Comparison of ENCODE assay signal across 15 cellular contexts in genomic region chr12:53068811-53069585, GRCh38. TPM values are rescaled to one million over a fixed set of nuclear protein-coding genes. Genes with fewer than 3 reads are reported as not detected.
DNase-seq lines count a peak whose midpoint lies in the region; ATAC-seq and TF ChIP-seq lines count a peak whose summit lies in the region.
"Had no signal": no experiment of that assay in that cellular context is flagged by ENCODE, and none has a peak within 500 bp of the region (broad histone marks: within the 10 kb centered on the region; RNA-seq: fewer than 3 reads in every experiment).

No MANE protein-coding gene starts in this region.

- no peak overlapping the region for H3K27ac ChIP-seq in endodermal cell (ENCODE audit: low read depth, low read length)
- H3K27ac ChIP-seq in suprapubic skin = peak overlapping the region; percentile 78
- H3K27ac ChIP-seq: pancreas had no signal

- no peak overlapping the region for H3K4me3 ChIP-seq in endodermal cell (ENCODE audit: low read length)
- no peak overlapping the region for H3K4me3 ChIP-seq in suprapubic skin
- H3K4me3 ChIP-seq: body of pancreas, lung, pancreas had no signal

- peaks cover 21% of the 10 kb centered on the region for H3K36me3 ChIP-seq in endodermal cell (ENCODE audit: control insufficient read depth, insufficient read depth, low read length)
- H3K36me3 ChIP-seq in suprapubic skin = peaks cover 43% of the 10 kb centered on the region

- CTCF ChIA-PET in T-cell (lab: Charles Lee) = interaction anchor here in 1 of 2 donors (0.5 to 3.8 kb wide), 2 partner anchors 29 to 354 kb away, joined by 4 to 25 read pairs; partner anchors contain the start of gene IGFBP6

- no peak overlapping the region for H3K9ac ChIP-seq in endodermal cell (ENCODE audit: extremely low read depth, low read length, poor library complexity, severe bottlenecking)

- no peaks in the 10 kb centered on the region for H3K27me3 ChIP-seq in endodermal cell (ENCODE audit: control insufficient read depth, insufficient read depth, low read length, poor library complexity, severe bottlenecking)
- H3K27me3 ChIP-seq in suprapubic skin = no peaks in the 10 kb centered on the region
- H3K27me3 ChIP-seq: body of pancreas, pancreas had no signal

- peak overlapping the region; percentile 27 to 28 for H3K27ac Mint-ChIP-seq in T-cell
- peak overlapping the region; percentile 39 for H3K27ac Mint-ChIP-seq in endodermal cell
- H3K27ac Mint-ChIP-seq: activated T-cell treated with anti-CD3 and anti-CD28 coated beads, Interleukin-2, amount 50 U/mL, for 72 hours; CD8-positive, alpha-beta T cell had no signal

- H3K9me3 Mint-ChIP-seq in T-cell = no peaks in the 10 kb centered on the region
- H3K9me3 Mint-ChIP-seq in endodermal cell = no peaks in the 10 kb centered on the region
- H3K9me3 Mint-ChIP-seq: activated T-cell treated with anti-CD3 and anti-CD28 coated beads, Interleukin-2, amount 50 U/mL, for 72 hours; CD8-positive, alpha-beta T cell had no signal

- H3K9me3 ChIP-seq in endodermal cell (ENCODE audit: control insufficient read depth, low read length) = no peaks in the 10 kb centered on the region
- H3K9me3 ChIP-seq in suprapubic skin = no peaks in the 10 kb centered on the region
- H3K9me3 ChIP-seq: body of pancreas, pancreas had no signal

- H3K36me3 Mint-ChIP-seq in T-cell (peaks cover 42% of the 10 kb centered on the region), endodermal cell (ENCODE audit: low read depth) (peaks cover 32% of the 10 kb centered on the region)

- H3K4me1 Mint-ChIP-seq in T-cell (peaks cover 16 to 24% (median 20%) of the 10 kb centered on the region in 3 donors), endodermal cell (peaks cover 38% of the 10 kb centered on the region)

- ATAC-seq in T-cell (replicated peaks in 1 of 4) (no peak), HG02852 (IDR thresholded peaks at IDR 0.05; ENCODE audit: unreplicated experiment) (no peak)
- ATAC-seq: activated T-cell treated with anti-CD3 and anti-CD28 coated beads, Interleukin-2, amount 50 U/mL, for 72 hours; body of pancreas; CD8-positive, alpha-beta T cell; pancreas had no signal

- TF ChIP-seq EP300 in suprapubic skin (IDR thresholded peaks at IDR 0.05) = no peak

- H3K4me1 ChIP-seq in endodermal cell (ENCODE audit: control insufficient read depth, insufficient read depth, low read length) (peaks cover 10% of the 10 kb centered on the region), suprapubic skin (peaks cover 80% of the 10 kb centered on the region)

- POLR2A ChIA-PET in T-cell (lab: Charles Lee) = no interaction called here

- DNase-seq in T-cell (no peak), endodermal cell (peak; percentile 58), mesenteric fat pad (ENCODE audit: low spot score) (peak; percentile 75), suprapubic skin (ENCODE audit: low spot score in 2 of 2) (peak in 1 of 2 donors; percentile 71), NCI-H1694 treated with DMSO at 0.1 percent for 48 hours (lab: John Stamatoyannopoulos, UW) (no peak), SHP77 treated with DMSO at 0.1 percent for 48 hours (lab: John Stamatoyannopoulos, UW) (no peak)
- DNase-seq: activated CD4-positive, alpha-beta T cell treated with anti-CD3 and anti-CD28 coated beads for 1 hour; activated T-cell treated with anti-CD3 and anti-CD28 coated beads, Interleukin-2, amount 50 U/mL, for 72 hours; CD8-positive, alpha-beta T cell; hypothalamus; NCI-H2227 treated with DMSO at 0.1 percent for 48 hours had no signal

- TF ChIP-seq CTCF in endodermal cell (conservative IDR thresholded peaks at IDR 0.05) (no peak), suprapubic skin (IDR thresholded peaks at IDR 0.05) (no peak)

- 84 to 86% methylated on average over 2 to 14 of the region's 15 CpGs for WGBS in endodermal cell (ENCODE audit: insufficient coverage in 1 of 2, insufficient read length in 1 of 2), 2 experiments
- WGBS in suprapubic skin = 80% methylated on average over 13 of the region's 15 CpGs

- H3K27me3 Mint-ChIP-seq in T-cell (no peaks in the 10 kb centered on the region), endodermal cell (ENCODE audit: insufficient read depth) (peaks cover 3% of the 10 kb centered on the region)

- TF ChIP-seq POLR2A in suprapubic skin (IDR thresholded peaks at IDR 0.05) = no peak

- no peak overlapping the region for H3K4me3 Mint-ChIP-seq in T-cell
- no peak overlapping the region for H3K4me3 Mint-ChIP-seq in endodermal cell
- H3K4me3 Mint-ChIP-seq: activated T-cell treated with anti-CD3 and anti-CD28 coated beads, Interleukin-2, amount 50 U/mL, for 72 hours; CD8-positive, alpha-beta T cell had no signal

RNA-seq across cellular contexts. Expression of gene SPRYD3, which starts 10.2 kb away (rescaled TPM):
- 10 to 100 TPM; 29.3 to 65.0 (median 58.2) TPM for total RNA-seq in T-cell
- total RNA-seq in endodermal cell = 10 to 100 TPM; 13.0 to 18.4 TPM
- polyA plus RNA-seq in endodermal cell (2013, experiment 1 of 2) = 6.8 TPM
- polyA plus RNA-seq in endodermal cell (2013, experiment 2 of 2) = 7.2 TPM
- 46.2 TPM for total RNA-seq in mesenteric fat pad
- total RNA-seq in suprapubic skin = 10 to 100 TPM; 26.4 to 44.0 (median 34.4) TPM

RNA-seq across cellular contexts. Expression of gene TNS2, which starts 19.1 kb away (rescaled TPM):
- total RNA-seq in T-cell (1 to 10 TPM; 2.5 to 5.1 (median 3.0) TPM), endodermal cell (10 to 100 TPM; 10.2 to 12.6 TPM), mesenteric fat pad (210 TPM), suprapubic skin (100 to 1,000 TPM in 2 of 4 donors, 10 to 100 TPM in 2; 22.8 to 122 (median 78.2) TPM)
- polyA plus RNA-seq in endodermal cell (2013, experiment 1 of 2) = 9.5 TPM
- 9.6 TPM for polyA plus RNA-seq in endodermal cell (2013, experiment 2 of 2)

RNA-seq across cellular contexts. Expression of gene IGFBP6, which starts 28.5 kb away (rescaled TPM):
- total RNA-seq in T-cell (1 to 10 TPM in 1 of 5 donors, under 1 TPM in 2, not detected in 2; 0.67 to 1.4 (median 0.79) TPM), endodermal cell (10 to 100 TPM; 21.7 to 48.4 TPM), mesenteric fat pad (195 TPM), suprapubic skin (10 to 100 TPM; 19.2 to 97.0 (median 59.6) TPM)
- 13.5 TPM for polyA plus RNA-seq in endodermal cell (2013, experiment 1 of 2)
- 23.1 TPM for polyA plus RNA-seq in endodermal cell (2013, experiment 2 of 2)

RNA-seq across cellular contexts. Expression of gene SOAT2, which starts 34.3 kb away (rescaled TPM):
- 1 to 10 TPM in 2 of 5 donors, under 1 TPM in 3; 0.82 to 1.6 (median 0.89) TPM for total RNA-seq in T-cell
- total RNA-seq in endodermal cell = under 1 TPM; 0.46 to 0.71 TPM
- polyA plus RNA-seq in endodermal cell (2013, experiment 1 of 2) = 0.28 TPM
- 0.21 TPM for polyA plus RNA-seq in endodermal cell (2013, experiment 2 of 2)
- not detected for total RNA-seq in mesenteric fat pad
- total RNA-seq in suprapubic skin = not detected
- total RNA-seq: body of pancreas had no signal

Comparison
In these comparisons a context has a peak if more than half of its experiments do, and no peak if none do; other contexts are left out.
1. DNase-seq: peak in endodermal cell (single experiment) and mesenteric fat pad (single experiment); none in T-cell (0 of 34), NCI-H1694 treated with DMSO at 0.1 percent for 48 hours (single experiment) and SHP77 treated with DMSO at 0.1 percent for 48 hours (single experiment).
2. RNA of gene IGFBP6, which starts 28.5 kb away (total RNA-seq): 195 TPM in mesenteric fat pad (single experiment), 19.2 to 97.0 TPM in suprapubic skin and 21.7 to 48.4 TPM in endodermal cell; 0.67 to 1.4 TPM in T-cell; every median in the first group is over 4 times any median in the second.